9 cellular contexts compared by ENCODE assay signal in genomic region chr19:41373993-41374392, GRCh38. TPM values are rescaled to one million over a fixed set of nuclear protein-coding genes. Genes with fewer than 3 reads are reported as not detected.
DNase-seq lines count a peak whose midpoint lies in the region; ATAC-seq, FAIRE-seq and TF ChIP-seq lines count a peak whose summit lies in the region.
"Had no signal": no experiment of that assay in that cellular context is flagged by ENCODE, and none has a peak within 500 bp of the region (broad histone marks: within the 10 kb centered on the region; RNA-seq: fewer than 3 reads in every experiment).

No MANE protein-coding gene starts in this region.

- peak; percentile 20 for FAIRE-seq in H54 (lab: Jason Lieb, UNC)

- no peaks in the 10 kb centered on the region for H3K36me3 ChIP-seq in naive thymus-derived CD4-positive, alpha-beta T cell (ENCODE audit: control insufficient read depth in 2 of 3, insufficient read depth in 3 of 3, low read length in 3 of 3)

- no peaks in the 10 kb centered on the region for H3K9me3 Mint-ChIP-seq in naive thymus-derived CD4-positive, alpha-beta T cell

- no peaks in the 10 kb centered on the region for H3K27me3 ChIP-seq in naive thymus-derived CD4-positive, alpha-beta T cell (ENCODE audit: control insufficient read depth in 2 of 2, insufficient read depth in 2 of 2, low read length in 2 of 2)

- H3K4me1 ChIP-seq in naive thymus-derived CD4-positive, alpha-beta T cell (ENCODE audit: control insufficient read depth in 2 of 2, insufficient read depth in 2 of 2, low read length in 2 of 2), result peaks cover 0 to 4% of the 10 kb centered on the region in 2 donors

- no peak for TF ChIP-seq CTCF in RWPE1 (conservative IDR thresholded peaks at IDR 0.05; ENCODE audit: low read depth)
- TF ChIP-seq CTCF in foreskin fibroblast (IDR thresholded peaks at IDR 0.05; ENCODE audit: low read depth, low read length), result no peak

- H3K9me3 ChIP-seq in naive thymus-derived CD4-positive, alpha-beta T cell (ENCODE audit: control insufficient read depth in 2 of 3, low read length in 3 of 3), result no peaks in the 10 kb centered on the region

- CTCF ChIA-PET in RWPE1 (lab: Yijun Ruan, JAX), result no interaction called here
- CTCF ChIA-PET in naive thymus-derived CD4-positive, alpha-beta T cell (lab: Charles Lee), result interaction anchor here (0.5 kb wide), 1 partner anchor 1040 kb away, joined by 3 read pairs; no protein-coding TSS in a partner anchor

- H3K27me3 Mint-ChIP-seq in naive thymus-derived CD4-positive, alpha-beta T cell, result no peaks in the 10 kb centered on the region

- DNase-seq in H54 (ENCODE audit: insufficient read length, low spot score), result peak; percentile 91
- DNase-seq in RWPE1 (ENCODE audit: low spot score), result peak; percentile 57
- peak; percentile 91 to 98 for DNase-seq in foreskin fibroblast
- DNase-seq in sciatic nerve (ENCODE audit: low spot score), result peak; percentile 87
- DNase-seq in NOMO-1 treated with dmso at 0.1 percent for 144 hours (lab: John Stamatoyannopoulos, UW; ENCODE audit: unreplicated experiment), result no peak
- DNase-seq in naive thymus-derived CD4-positive, alpha-beta T cell, result no peak

- no peak overlapping the region for H3K27ac Mint-ChIP-seq in naive thymus-derived CD4-positive, alpha-beta T cell

- no peak for TF ChIP-seq POLR2A in H54 (IDR thresholded peaks at IDR 0.05; ENCODE audit: low read depth, low read length)

- peaks cover 0 to 2% (median 0%) of the 10 kb centered on the region in 5 donors for H3K36me3 Mint-ChIP-seq in naive thymus-derived CD4-positive, alpha-beta T cell

- peaks cover 12 to 27% (median 19%) of the 10 kb centered on the region in 7 donors for H3K4me1 Mint-ChIP-seq in naive thymus-derived CD4-positive, alpha-beta T cell

- H3K27ac ChIP-seq in RWPE1, result peak overlapping the region; percentile 79
- no peak overlapping the region for H3K27ac ChIP-seq in naive thymus-derived CD4-positive, alpha-beta T cell (ENCODE audit: low read depth, low read length)

- H3K4me3 Mint-ChIP-seq in naive thymus-derived CD4-positive, alpha-beta T cell, result no peak overlapping the region

- POLR2A ChIA-PET in RWPE1 (lab: Yijun Ruan, JAX; ENCODE audit: low non-redundant PET), result no interaction called here
- POLR2A ChIA-PET in naive thymus-derived CD4-positive, alpha-beta T cell (lab: Charles Lee), result no interaction called here

- intact Hi-C loops in sciatic nerve (cut with DNase I), result no loop called here
- intact Hi-C loops in naive thymus-derived CD4-positive, alpha-beta T cell (cut with micrococcal nuclease), result no loop called here

- peak; percentile 69 for ATAC-seq in sciatic nerve
- ATAC-seq in HG03097 (IDR thresholded peaks at IDR 0.05; ENCODE audit: low FRiP score, unreplicated experiment), result no peak
- ATAC-seq in GM18511 (IDR thresholded peaks at IDR 0.05; ENCODE audit: unreplicated experiment), result no peak
- no peak for ATAC-seq in naive thymus-derived CD4-positive, alpha-beta T cell

- H3K4me3 ChIP-seq in foreskin fibroblast (ENCODE audit: low read depth in 1 of 2, low read length in 2 of 2), result no peak overlapping the region
- no peak overlapping the region for H3K4me3 ChIP-seq in naive thymus-derived CD4-positive, alpha-beta T cell (ENCODE audit: low read length)

RNA-seq across cellular contexts. Expression of gene TMEM91, which starts 2.3 kb away (rescaled TPM):
- total RNA-seq in sciatic nerve, result 23.5 TPM
- total RNA-seq in naive thymus-derived CD4-positive, alpha-beta T cell, result 10 to 100 TPM in 4 of 5 experiments, 1 to 10 TPM in 1; 8.2 to 18.1 (median 16.0) TPM
- polyA plus RNA-seq in naive thymus-derived CD4-positive, alpha-beta T cell, result 1 to 10 TPM; 5.2 to 8.6 TPM

RNA-seq across cellular contexts. Expression of gene B9D2, which starts 10.0 kb away (rescaled TPM):
- total RNA-seq in sciatic nerve, result 4.1 TPM
- total RNA-seq in naive thymus-derived CD4-positive, alpha-beta T cell, result 10 to 100 TPM; 11.6 to 38.9 (median 12.5) TPM
- polyA plus RNA-seq in naive thymus-derived CD4-positive, alpha-beta T cell, result 10 to 100 TPM; 18.0 to 20.5 TPM

RNA-seq across cellular contexts. Expression of gene TGFB1, which starts 20.3 kb away (rescaled TPM):
- total RNA-seq in sciatic nerve, result 33.7 TPM
- total RNA-seq in naive thymus-derived CD4-positive, alpha-beta T cell, result 100 to 1,000 TPM in 3 of 5 experiments, 10 to 100 TPM in 2; 91.2 to 322 (median 185) TPM
- 10 to 100 TPM; 31.4 to 62.3 TPM for polyA plus RNA-seq in naive thymus-derived CD4-positive, alpha-beta T cell
- polyA plus RNA-seq: neural cell had no signal

RNA-seq across cellular contexts. Expression of gene EXOSC5, which starts 23.2 kb away (rescaled TPM):
- 12.0 TPM for total RNA-seq in sciatic nerve
- 10 to 100 TPM; 15.0 to 37.5 (median 20.6) TPM for total RNA-seq in naive thymus-derived CD4-positive, alpha-beta T cell
- polyA plus RNA-seq in naive thymus-derived CD4-positive, alpha-beta T cell, result 10 to 100 TPM; 76.0 to 84.8 TPM

RNA-seq across cellular contexts. Expression of gene BCKDHA, which starts 23.6 kb away (rescaled TPM):
- 24.2 TPM for total RNA-seq in sciatic nerve
- 10 to 100 TPM; 19.4 to 25.0 (median 20.5) TPM for total RNA-seq in naive thymus-derived CD4-positive, alpha-beta T cell
- 10 to 100 TPM; 45.1 to 55.9 TPM for polyA plus RNA-seq in naive thymus-derived CD4-positive, alpha-beta T cell

Comparison
In these comparisons a context has a peak if more than half of its experiments do, and no peak if none do; other contexts are left out.
1. DNase-seq: peak in H54 (single experiment), RWPE1 (single experiment), foreskin fibroblast (2 of 2) and sciatic nerve (single experiment); none in NOMO-1 treated with dmso at 0.1 percent for 144 hours (single experiment) and naive thymus-derived CD4-positive, alpha-beta T cell (0 of 9).